ENCODE assay signal across 8 cellular contexts in genomic region chr3:42159706-42160472, GRCh38.
DNase-seq lines count a peak whose midpoint lies in the region; ATAC-seq and TF ChIP-seq lines count a peak whose summit lies in the region.

No MANE protein-coding gene starts in this region.

- H3K4me1 ChIP-seq in lower lobe of right lung, result peaks cover 55% of the 10 kb centered on the region
- H3K4me1 ChIP-seq in tibial artery, result peaks cover 0 to 46% (median 21%) of the 10 kb centered on the region in 4 donors

- H3K9me3 ChIP-seq in lower lobe of right lung, result no peaks in the 10 kb centered on the region
- no peaks in the 10 kb centered on the region for H3K9me3 ChIP-seq in tibial artery

- no peaks in the 10 kb centered on the region for H3K36me3 ChIP-seq in lower lobe of right lung
- no peaks in the 10 kb centered on the region for H3K36me3 ChIP-seq in tibial artery

- peak; percentile 74 for ATAC-seq in HG03103 (IDR thresholded peaks at IDR 0.05; ENCODE audit: low read depth, unreplicated experiment)
- peak; percentile 97 to 99 for ATAC-seq in lower lobe of right lung

- H3K4me3 ChIP-seq in choroid plexus epithelial cell (ENCODE audit: low read depth, low read length) (peak overlapping the region; percentile 21), lower lobe of right lung (peak overlapping the region; percentile 42), tibial artery (peak overlapping the region in 1 of 2 donors; percentile 26)

- TF ChIP-seq CTCF in choroid plexus epithelial cell (conservative IDR thresholded peaks at IDR 0.05; ENCODE audit: low read depth, low read length) (no peak), lower lobe of right lung (IDR thresholded peaks at IDR 0.05) (no peak), tibial artery (IDR thresholded peaks at IDR 0.05) (no peak)

- intact Hi-C loops in lower lobe of right lung (cut with DNase I) (no loop called here), tibial artery (cut with DNase I; ENCODE audit: low total_unique reads) (no loop called here), posterior cingulate gyrus (cut with DNase I) (no loop called here)

- DNase-seq in activated CD8-positive, alpha-beta memory T cell treated with anti-CD3 and anti-CD28 coated beads for 24 hours, result peak; percentile 63
- no peak for DNase-seq in activated CD8-positive, alpha-beta memory T cell treated with anti-CD3 and anti-CD28 coated beads, Interleukin-2, amount 50 U/mL, for 48 hours
- DNase-seq in SK-N-DZ (ENCODE audit: low spot score) (peak; percentile 34), choroid plexus epithelial cell (ENCODE audit: low read depth) (peak; percentile 30), lower lobe of right lung (peak; percentile 86), tibial artery (peak; percentile 42 to 69), posterior cingulate gyrus (no peak)

- H3K27me3 ChIP-seq in lower lobe of right lung (ENCODE audit: low read depth) (no peaks in the 10 kb centered on the region), tibial artery (no peaks in the 10 kb centered on the region)

- H3K27ac ChIP-seq in lower lobe of right lung, result peak overlapping the region; percentile 68
- H3K27ac ChIP-seq in tibial artery, result peak overlapping the region; percentile 9 to 19

Comparison
In these comparisons a context has a peak if more than half of its experiments do, and no peak if none do; other contexts are left out.
1. DNase-seq: peak in activated CD8-positive, alpha-beta memory T cell treated with anti-CD3 and anti-CD28 coated beads for 24 hours (single experiment), SK-N-DZ (single experiment), choroid plexus epithelial cell (single experiment), lower lobe of right lung (single experiment) and tibial artery (2 of 2); none in activated CD8-positive, alpha-beta memory T cell treated with anti-CD3 and anti-CD28 coated beads, Interleukin-2, amount 50 U/mL, for 48 hours (single experiment) and posterior cingulate gyrus (0 of 10).